Comparison of ENCODE assay signal across 11 cellular contexts in genomic region chr5:169914766-169915165, GRCh38.
DNase-seq lines count a peak whose midpoint lies in the region; TF ChIP-seq lines count a peak whose summit lies in the region.
"Had no signal": no experiment of that assay in that cellular context is flagged by ENCODE, and none has a peak within 500 bp of the region (broad histone marks: within the 10 kb centered on the region; RNA-seq: fewer than 3 reads in every experiment).

No MANE protein-coding gene starts in this region.

- DNase-seq in EL = peak; percentile 36
- DNase-seq in fibroblast of gingiva (ENCODE audit: low read depth) = peak; percentile 65
- DNase-seq in mucosa of gallbladder (ENCODE audit: low spot score) = peak; percentile 13
- DNase-seq in NCI-H748 treated with DMSO at 0.1 percent for 48 hours (lab: John Stamatoyannopoulos, UW) = no peak
- no peak for DNase-seq in GM19240 (ENCODE audit: insufficient read length, low spot score)
- DNase-seq in H4 (ENCODE audit: low spot score) = no peak
- DNase-seq in NCI-H2029 treated with DMSO at 0.1 percent for 48 hours (lab: John Stamatoyannopoulos, UW) = no peak
- DNase-seq: CD8-positive, alpha-beta T cell; foreskin keratinocyte; NCI-H2081 treated with DMSO at 0.1 percent for 48 hours had no signal

TF ChIP-seq in PFSK-1, 5 proteins besides CTCF, POLR2A, EP300 and RAD21:
- TF ChIP-seq REST (IDR thresholded peaks at IDR 0.05; ENCODE audit: insufficient read depth in 1 of 2, low read depth in 2 of 2, low read length in 2 of 2) (peak; percentile 93 to 95), TAF1 (IDR thresholded peaks at IDR 0.05; ENCODE audit: borderline replicate concordance, insufficient read depth, low read length) (no peak)

Comparison
In these comparisons a context has a peak if more than half of its experiments do, and no peak if none do; other contexts are left out.
1. DNase-seq: peak in EL (single experiment), fibroblast of gingiva (single experiment) and mucosa of gallbladder (single experiment); none in NCI-H748 treated with DMSO at 0.1 percent for 48 hours (single experiment), GM19240 (single experiment), H4 (single experiment) and NCI-H2029 treated with DMSO at 0.1 percent for 48 hours (single experiment).